In genomic region chr2:27123302-27124150, GRCh38 we compare ENCODE assay signal across 8 cellular contexts. TPM values are rescaled to one million over a fixed set of nuclear protein-coding genes. Genes with fewer than 3 reads are reported as not detected.
A peak's percentile ranks its signal among the peaks of the same experiment; 100 is the strongest.
DNase-seq lines count a peak whose midpoint lies in the region; ATAC-seq, FAIRE-seq and TF ChIP-seq lines count a peak whose summit lies in the region.

Gene ABHD1 (plus strand): TSS chr2:27123815. CDS start chr2:27123949, 134 bp downstream.

- POLR2A ChIA-PET in activated B cell treated with CpG ODN at 0.5 μM for 24 hours (lab: Charles Lee), result interaction anchor here (0.8 to 3.5 kb wide), 5 partner anchors 8 to 151 kb away, joined by 3 to 32 read pairs (median 3); partner anchors contain the start of genes ATRAID, PREB and SLC5A6

- intact Hi-C loops in activated B cell treated with CpG ODN at 0.5 μM for 24 hours (cut with micrococcal nuclease), result loop anchor here (1.0 kb wide), 2 partner anchors 11 to 94 kb away; partner anchors contain the start of genes CAD and PREB

- peak within 1 kb of the TSS; percentile 89 for H3K4me3 Mint-ChIP-seq in activated B cell treated with CpG ODN at 0.5 μM for 24 hours

- CTCF ChIA-PET in activated B cell treated with CpG ODN at 0.5 μM for 24 hours (lab: Charles Lee), result interaction anchor here (1.0 to 1.7 kb wide), 3 partner anchors 11 to 156 kb away, joined by 3 to 10 read pairs (median 9); partner anchors contain the start of gene PREB

- in situ Hi-C loops in KBM-7 (cut with MboI; ENCODE audit: low pct_unique_long_range_greater_than_20kb, low sequenced_read_pairs), result no loop called here

- H3K27ac Mint-ChIP-seq in activated B cell treated with CpG ODN at 0.5 μM for 24 hours, result peak within 1 kb of the TSS; percentile 43

- DNase-seq in DMS79 treated with DMSO at 0.1 percent for 48 hours (lab: John Stamatoyannopoulos, UW) (peak; percentile 58), KBM-7 (peak; percentile 60), activated B cell treated with CpG ODN at 0.5 μM for 24 hours (peak; percentile 69), bronchial epithelial cell (ENCODE audit: low read depth) (no peak), islet precursor cell (peak; percentile 74), NCI-H1694 treated with DMSO at 0.1 percent for 48 hours (lab: John Stamatoyannopoulos, UW) (no peak)
- peak; percentile 64 for DNase-seq in stimulated activated CD4-positive, alpha-beta T cell treated with anti-CD3 and anti-CD28 coated beads, Interleukin-12 subunit alpha, Interleukin-12 subunit beta, amount 100 ng/mL, for 4 hours

- peaks cover 15% of the 10 kb centered on the region for H3K4me1 Mint-ChIP-seq in activated B cell treated with CpG ODN at 0.5 μM for 24 hours

- TF ChIP-seq CTCF in activated B cell treated with CpG ODN at 0.5 μM for 24 hours (IDR thresholded peaks at IDR 0.05) (no peak), bronchial epithelial cell (IDR thresholded peaks at IDR 0.05; ENCODE audit: insufficient read depth, low read length, severe bottlenecking) (peak; percentile 6)

- ATAC-seq in activated B cell treated with CpG ODN at 0.5 μM for 24 hours (ENCODE audit: low read depth), result peak; percentile 89
- no peak for ATAC-seq in HG02884 (IDR thresholded peaks at IDR 0.05; ENCODE audit: unreplicated experiment)

- peaks cover 13% of the 10 kb centered on the region for H3K27me3 ChIP-seq in bronchial epithelial cell (ENCODE audit: control insufficient read depth, insufficient read depth, low read length)

- peaks cover 22% of the 10 kb centered on the region for H3K27me3 Mint-ChIP-seq in activated B cell treated with CpG ODN at 0.5 μM for 24 hours

- no peak for FAIRE-seq in bronchial epithelial cell (lab: Jason Lieb, UNC)

- no peaks in the 10 kb centered on the region for H3K36me3 Mint-ChIP-seq in activated B cell treated with CpG ODN at 0.5 μM for 24 hours (ENCODE audit: low read depth)

- H3K4me3 ChIP-seq in bronchial epithelial cell (ENCODE audit: low read depth, low read length), result peak within 1 kb of the TSS; percentile 42

- no peaks in the 10 kb centered on the region for H3K9me3 Mint-ChIP-seq in activated B cell treated with CpG ODN at 0.5 μM for 24 hours

- H3K36me3 ChIP-seq in bronchial epithelial cell (ENCODE audit: control insufficient read depth, insufficient read depth, low read length), result no peaks in the 10 kb centered on the region

RNA-seq across cellular contexts. Expression of gene ABHD1, which starts in this region (rescaled TPM):
- total RNA-seq in activated B cell treated with CpG ODN at 0.5 μM for 24 hours, result 0.20 and 1.1 TPM in 2 replicates
- total RNA-seq in bronchial epithelial cell, result not detected in 2 replicates

Comparison
In these comparisons a context has a peak if more than half of its experiments do, and no peak if none do; other contexts are left out.
1. DNase-seq: peak in DMS79 treated with DMSO at 0.1 percent for 48 hours (single experiment), KBM-7 (single experiment), activated B cell treated with CpG ODN at 0.5 μM for 24 hours (single experiment), islet precursor cell (single experiment) and stimulated activated CD4-positive, alpha-beta T cell treated with anti-CD3 and anti-CD28 coated beads, Interleukin-12 subunit alpha, Interleukin-12 subunit beta, amount 100 ng/mL, for 4 hours (single experiment); none in bronchial epithelial cell (single experiment) and NCI-H1694 treated with DMSO at 0.1 percent for 48 hours (single experiment).